In genomic region chr1:156858959-156859522, GRCh38 we compare ENCODE assay signal across 9 cellular contexts. TPM values are rescaled to one million over a fixed set of nuclear protein-coding genes. Genes with fewer than 3 reads are reported as not detected.
DNase-seq lines count a peak whose midpoint lies in the region; ATAC-seq and TF ChIP-seq lines count a peak whose summit lies in the region.
"Had no signal": no experiment of that assay in that cellular context is flagged by ENCODE, and none has a peak within 500 bp of the region (broad histone marks: within the 10 kb centered on the region; RNA-seq: fewer than 3 reads in every experiment).

Gene INSRR (minus strand): TSS chr1:156859117. CDS start chr1:156858621, 496 bp downstream.

- peak; percentile 64 for DNase-seq in AG20443 (ENCODE audit: low spot score)
- DNase-seq in KBM-7: peak; percentile 24
- DNase-seq in choroid plexus epithelial cell (ENCODE audit: low read depth): no peak
- no peak for DNase-seq in ureter (ENCODE audit: low spot score)
- no peak for DNase-seq in NCI-H345 (lab: John Stamatoyannopoulos, UW)
- DNase-seq: small intestine had no signal

- no peak for TF ChIP-seq CTCF in choroid plexus epithelial cell (conservative IDR thresholded peaks at IDR 0.05; ENCODE audit: low read depth, low read length)

- H3K27ac ChIP-seq in mucosa of rectum (ENCODE audit: low read depth in 2 of 2, low read length in 2 of 2): no peak within 1 kb of the TSS

- ATAC-seq in GM18867 (IDR thresholded peaks at IDR 0.05; ENCODE audit: unreplicated experiment): no peak
- no peak for ATAC-seq in HG03175 (IDR thresholded peaks at IDR 0.05; ENCODE audit: unreplicated experiment)

- H3K9ac ChIP-seq in mucosa of rectum (ENCODE audit: low read depth in 1 of 2, low read length in 2 of 2): no peak within 1 kb of the TSS

- in situ Hi-C loops in KBM-7 (cut with MboI; ENCODE audit: low pct_unique_long_range_greater_than_20kb, low sequenced_read_pairs): no loop called here

- H3K27me3 ChIP-seq in mucosa of rectum (ENCODE audit: control insufficient read depth in 2 of 2, insufficient read depth in 2 of 2, low read length in 2 of 2): peaks cover 49 to 65% of the 10 kb centered on the region in 2 donors

- peaks cover 8% of the 10 kb centered on the region in 2 donors for H3K4me1 ChIP-seq in mucosa of rectum (ENCODE audit: control insufficient read depth in 2 of 2, insufficient read depth in 2 of 2, low read length in 2 of 2)

- no peaks in the 10 kb centered on the region for H3K9me3 ChIP-seq in mucosa of rectum (ENCODE audit: control insufficient read depth in 2 of 2, low read length in 2 of 2)

- H3K4me3 ChIP-seq in choroid plexus epithelial cell (ENCODE audit: low read depth, low read length) (peak within 1 kb of the TSS; percentile 43), mucosa of rectum (ENCODE audit: low read length in 2 of 2) (peak within 1 kb of the TSS; percentile 37 to 57)

- H3K36me3 ChIP-seq in mucosa of rectum (ENCODE audit: control insufficient read depth in 2 of 2, insufficient read depth in 2 of 2, low read length in 2 of 2): no peaks in the 10 kb centered on the region

RNA-seq across cellular contexts. Expression of gene INSRR, which starts in this region (rescaled TPM):
- 0.13 TPM for total RNA-seq in ureter

Comparison
In these comparisons a context has a peak if more than half of its experiments do, and no peak if none do; other contexts are left out.
1. DNase-seq: peak in AG20443 (single experiment) and KBM-7 (single experiment); none in choroid plexus epithelial cell (single experiment), ureter (single experiment) and NCI-H345 (single experiment).